Comparison of ENCODE assay signal across 13 cellular contexts in the genomic region with DNA sequence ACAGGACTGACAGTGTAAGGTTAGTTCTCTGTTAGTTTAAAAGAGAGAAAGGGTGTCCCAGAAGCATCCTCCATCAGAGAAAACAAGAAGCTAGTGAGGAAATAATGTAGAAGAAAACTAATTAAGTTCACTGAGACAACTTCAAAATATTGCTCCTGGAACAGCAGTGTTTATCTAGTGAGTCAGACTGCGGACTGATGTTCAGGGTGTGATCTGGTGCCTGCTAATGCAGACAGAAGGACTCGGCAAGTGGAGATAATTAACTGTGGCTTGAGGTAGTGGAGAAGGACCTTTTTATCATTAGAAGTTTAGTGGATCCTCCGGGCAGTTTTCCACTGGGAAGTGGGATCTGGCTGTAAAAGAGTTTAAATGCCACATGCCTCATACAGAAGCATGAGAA. TPM values are rescaled to one million over a fixed set of nuclear protein-coding genes. Genes with fewer than 3 reads are reported as not detected.
DNase-seq lines count a peak whose midpoint lies in the region; ATAC-seq and TF ChIP-seq lines count a peak whose summit lies in the region.
"Had no signal": no experiment of that assay in that cellular context is flagged by ENCODE, and none has a peak within 500 bp of the region (broad histone marks: within the 10 kb centered on the region; RNA-seq: fewer than 3 reads in every experiment).

No MANE protein-coding gene starts in this region.

- no peaks in the 10 kb centered on the region for H3K9me3 ChIP-seq in GM23248 (ENCODE audit: low read depth)
- H3K9me3 ChIP-seq in effector memory CD4-positive, alpha-beta T cell (ENCODE audit: control insufficient read depth, low read length) = no peaks in the 10 kb centered on the region
- H3K9me3 ChIP-seq: ovary, upper lobe of right lung had no signal

- peak overlapping the region; percentile 36 for H3K4me2 ChIP-seq in GM23248 (ENCODE audit: unreplicated experiment)

- peaks cover 14% of the 10 kb centered on the region for H3F3A ChIP-seq in GM23248 (ENCODE audit: insufficient read depth)

- in situ Hi-C loops in GM23248 (cut with MboI) = no loop called here

- TF ChIP-seq CTCF in RWPE1 (conservative IDR thresholded peaks at IDR 0.05; ENCODE audit: low read depth) = no peak
- TF ChIP-seq CTCF in foreskin fibroblast (IDR thresholded peaks at IDR 0.05; ENCODE audit: low read depth, low read length) = no peak

- CTCF ChIA-PET in RWPE1 (lab: Yijun Ruan, JAX) = no interaction called here

- H3K4me3 ChIP-seq in GM23248 (no peak overlapping the region), foreskin fibroblast (ENCODE audit: low read depth in 1 of 2, low read length in 2 of 2) (no peak overlapping the region)
- H3K4me3 ChIP-seq in effector memory CD4-positive, alpha-beta T cell (ENCODE audit: insufficient read depth, low read depth, low read length, poor library complexity, severe bottlenecking) = no peak overlapping the region
- H3K4me3 ChIP-seq: ovary, upper lobe of right lung had no signal

- peaks cover 10% of the 10 kb centered on the region for H3K4me1 ChIP-seq in GM23248 (ENCODE audit: insufficient read depth)
- no peaks in the 10 kb centered on the region for H3K4me1 ChIP-seq in effector memory CD4-positive, alpha-beta T cell (ENCODE audit: control insufficient read depth, insufficient read depth, low read length, poor library complexity, severe bottlenecking)
- H3K4me1 ChIP-seq: upper lobe of right lung had no signal

- DNase-seq in GM23248 (peak; percentile 74), RWPE1 (ENCODE audit: low spot score) (peak; percentile 46), foreskin fibroblast (peak; percentile 43 to 70), renal cortical epithelial cell (ENCODE audit: low read depth) (peak; percentile 68)
- DNase-seq in stimulated activated CD4-positive, alpha-beta T cell treated with anti-CD3 and anti-CD28 coated beads, Interleukin-4, amount 100 ng/mL, for 4 hours = no peak
- DNase-seq in activated T-cell treated with anti-CD3 and anti-CD28 coated beads, Interleukin-2, amount 50 U/mL, for 48 hours = no peak
- DNase-seq in effector memory CD4-positive, alpha-beta T cell = no peak
- DNase-seq: DMS79 treated with DMSO at 0.1 percent for 48 hours, NCI-H510A, T-helper 17 cell, upper lobe of right lung had no signal

- POLR2A ChIA-PET in RWPE1 (lab: Yijun Ruan, JAX; ENCODE audit: low non-redundant PET) = no interaction called here

- no peaks in the 10 kb centered on the region for H4K20me1 ChIP-seq in GM23248 (ENCODE audit: insufficient read depth)

- no peaks in the 10 kb centered on the region for H3K36me3 ChIP-seq in GM23248 (ENCODE audit: low read depth)
- H3K36me3 ChIP-seq in effector memory CD4-positive, alpha-beta T cell (ENCODE audit: control insufficient read depth, insufficient read depth, low read length) = no peaks in the 10 kb centered on the region
- H3K36me3 ChIP-seq: ovary, upper lobe of right lung had no signal

- no peak overlapping the region for H3K9ac ChIP-seq in GM23248

- ATAC-seq in GM18511 (IDR thresholded peaks at IDR 0.05; ENCODE audit: unreplicated experiment) = no peak
- ATAC-seq: T-helper 17 cell, upper lobe of right lung had no signal

- H3K27ac ChIP-seq in GM23248 (no peak overlapping the region), RWPE1 (no peak overlapping the region)
- H3K27ac ChIP-seq in effector memory CD4-positive, alpha-beta T cell (ENCODE audit: insufficient read depth, low read length, poor library complexity, severe bottlenecking) = no peak overlapping the region
- H3K27ac ChIP-seq: ovary, upper lobe of right lung had no signal

- 0 to 1% methylated on average over 3 of the region's 3 CpGs for WGBS in GM23248 (ENCODE audit: low coverage in 1 of 2, low lambda C conversion rate in 2 of 2, missing lambda C conversion rate in 2 of 2), 2 experiments

- no peaks in the 10 kb centered on the region for H3K9me2 ChIP-seq in GM23248 (ENCODE audit: insufficient read depth)

- peaks cover 5% of the 10 kb centered on the region; the same call in 1 of the 2 replicates for H3K27me3 ChIP-seq in GM23248 (replicated peaks; ENCODE audit: insufficient read depth)
- H3K27me3 ChIP-seq in effector memory CD4-positive, alpha-beta T cell (replicated peaks; ENCODE audit: control insufficient read depth, insufficient read depth, low read length, poor library complexity, severe bottlenecking) = no peaks in the 10 kb centered on the region
- H3K27me3 ChIP-seq: ovary, upper lobe of right lung had no signal

- no peaks in the 10 kb centered on the region for H3K79me2 ChIP-seq in GM23248 (ENCODE audit: insufficient read depth)

- no peak overlapping the region for H2AFZ ChIP-seq in GM23248

RNA-seq across cellular contexts. Expression of gene CDON, which starts 55.4 kb away (rescaled TPM):
- total RNA-seq in GM23248 (2014; rRNA removed; shearing (Covaris generic)) = 8.6 and 10.3 TPM in 2 replicates
- 2.2 and 2.7 TPM in 2 replicates for polyA plus RNA-seq in GM23248 (2016; fragmentation: Nextera tagmentation; extraction: Ambion mirVana)
- total RNA-seq in renal cortical epithelial cell = 5.7 and 9.4 TPM in 2 replicates

Comparison
In these comparisons a context has a peak if more than half of its experiments do, and no peak if none do; other contexts are left out.
1. DNase-seq: peak in GM23248 (single experiment), RWPE1 (single experiment), foreskin fibroblast (2 of 2) and renal cortical epithelial cell (single experiment); none in stimulated activated CD4-positive, alpha-beta T cell treated with anti-CD3 and anti-CD28 coated beads, Interleukin-4, amount 100 ng/mL, for 4 hours (0 of 2), activated T-cell treated with anti-CD3 and anti-CD28 coated beads, Interleukin-2, amount 50 U/mL, for 48 hours (0 of 2) and effector memory CD4-positive, alpha-beta T cell (0 of 3).